ENCODE assay signal across 13 cellular contexts in genomic region chr5:65061250-65061973, GRCh38.
DNase-seq lines count a peak whose midpoint lies in the region; ATAC-seq, FAIRE-seq and TF ChIP-seq lines count a peak whose summit lies in the region.
"Had no signal": no experiment of that assay in that cellular context is flagged by ENCODE, and none has a peak within 500 bp of the region (broad histone marks: within the 10 kb centered on the region; RNA-seq: fewer than 3 reads in every experiment).

No MANE protein-coding gene starts in this region.

- no peaks in the 10 kb centered on the region for H3K36me3 Mint-ChIP-seq in endothelial cell (ENCODE audit: low read depth, unreplicated experiment)

- 88% methylated on average over 9 of the region's 9 CpGs for whole genome bisulfite sequencing in esophagus muscularis mucosa

- H3K4me3 Mint-ChIP-seq in endothelial cell (ENCODE audit: unreplicated experiment) = no peak overlapping the region
- H3K4me3 Mint-ChIP-seq: nephron progenitor cell had no signal

- ATAC-seq in GM18867 (IDR thresholded peaks at IDR 0.05; ENCODE audit: unreplicated experiment) = peak; percentile 65
- peak; percentile 73 for ATAC-seq in GM21576 (IDR thresholded peaks at IDR 0.05; ENCODE audit: unreplicated experiment)
- peak; percentile 71 for ATAC-seq in HG03139 (IDR thresholded peaks at IDR 0.05; ENCODE audit: unreplicated experiment)

- H3K27ac ChIP-seq in esophagus muscularis mucosa (replicated peaks in 1 of 4) = no peak overlapping the region
- H3K27ac ChIP-seq: HL-60 had no signal

- TF ChIP-seq CTCF in esophagus muscularis mucosa (IDR thresholded peaks at IDR 0.05) = no peak
- no peak for TF ChIP-seq CTCF in endothelial cell (IDR thresholded peaks at IDR 0.05; ENCODE audit: unreplicated experiment)

- no peaks in the 10 kb centered on the region for H3K9me3 ChIP-seq in esophagus muscularis mucosa

- peaks cover 16 to 21% (median 18%) of the 10 kb centered on the region in 4 donors for H3K4me1 ChIP-seq in esophagus muscularis mucosa

- H3K4me3 ChIP-seq in esophagus muscularis mucosa = no peak overlapping the region

- TF ChIP-seq EP300 in esophagus muscularis mucosa (IDR thresholded peaks at IDR 0.05) = no peak

- peaks cover 6% of the 10 kb centered on the region for H3K4me1 Mint-ChIP-seq in endothelial cell (ENCODE audit: unreplicated experiment)

- no peaks in the 10 kb centered on the region for H3K9me3 Mint-ChIP-seq in endothelial cell (ENCODE audit: unreplicated experiment)

- no peaks in the 10 kb centered on the region for H3K27me3 ChIP-seq in esophagus muscularis mucosa

- intact Hi-C loops in esophagus muscularis mucosa (cut with DNase I) = no loop called here
- intact Hi-C loops in cardiac septum (cut with DNase I) = loop anchor here (5.0 kb wide), 1 partner anchor 41 kb away; no protein-coding TSS in a partner anchor

- H3K36me3 ChIP-seq in esophagus muscularis mucosa = no peaks in the 10 kb centered on the region

- no peak for FAIRE-seq in H54 (lab: Jason Lieb, UNC)

- peaks cover 3% of the 10 kb centered on the region for H3K27me3 Mint-ChIP-seq in endothelial cell (ENCODE audit: unreplicated experiment)

- H3K27ac Mint-ChIP-seq in endothelial cell (ENCODE audit: unreplicated experiment) = no peak overlapping the region
- H3K27ac Mint-ChIP-seq: nephron progenitor cell had no signal

- TF ChIP-seq POLR2A in esophagus muscularis mucosa (IDR thresholded peaks at IDR 0.05; ENCODE audit: low read depth) (no peak), H54 (IDR thresholded peaks at IDR 0.05; ENCODE audit: low read depth, low read length) (no peak)

- peak; percentile 53 for DNase-seq in esophagus muscularis mucosa (ENCODE audit: extremely low spot score)
- no peak for DNase-seq in cardiac septum (ENCODE audit: low spot score)
- no peak for DNase-seq in H54 (ENCODE audit: insufficient read length, low spot score)
- DNase-seq in activated effector memory CD4-positive, alpha-beta T cell treated with anti-CD3 and anti-CD28 coated beads, Interleukin-2, amount 50 U/mL, for 16 hours = no peak
- DNase-seq in endothelial cell (ENCODE audit: low spot score) = no peak
- DNase-seq: cortex of kidney, hypothalamus, NCI-H2171, nephron progenitor cell had no signal
